Comparison of ENCODE assay signal across 20 cellular contexts in the genomic region with DNA sequence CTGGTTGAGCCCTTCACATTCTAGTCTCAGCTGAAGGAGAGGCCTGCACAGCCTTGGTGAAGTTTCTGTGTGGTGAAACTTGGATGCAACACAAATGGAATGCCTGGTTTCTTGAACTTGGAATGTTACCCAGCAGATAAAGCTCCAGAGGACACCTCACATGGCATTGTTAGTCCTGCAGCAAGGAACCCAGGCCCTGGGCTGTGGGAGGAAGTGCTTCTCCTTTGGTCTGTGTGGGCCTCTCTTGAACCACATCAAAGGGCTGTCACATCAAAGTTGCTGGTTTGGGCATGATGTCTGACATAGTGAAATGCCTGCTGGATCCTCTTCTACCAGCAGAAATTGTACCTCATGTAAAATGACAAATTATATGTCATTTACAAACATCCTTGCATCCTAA.
DNase-seq lines count a peak whose midpoint lies in the region; ATAC-seq and TF ChIP-seq lines count a peak whose summit lies in the region.
"Had no signal": no experiment of that assay in that cellular context is flagged by ENCODE, and none has a peak within 500 bp of the region (broad histone marks: within the 10 kb centered on the region; RNA-seq: fewer than 3 reads in every experiment).

No MANE protein-coding gene starts in this region.

- H3K4me1 ChIP-seq in cardiac muscle cell (ENCODE audit: low read depth) (peaks cover 56% of the 10 kb centered on the region), ovary (ENCODE audit: insufficient read depth) (no peaks in the 10 kb centered on the region)
- H3K4me1 ChIP-seq: colonic mucosa had no signal

- H3K27me3 ChIP-seq in cardiac muscle cell (no peaks in the 10 kb centered on the region), ovary (no peaks in the 10 kb centered on the region)
- H3K27me3 ChIP-seq in CD4-positive, alpha-beta T cell (ENCODE audit: control insufficient read depth, insufficient read depth, low read length), result no peaks in the 10 kb centered on the region
- H3K27me3 ChIP-seq: colonic mucosa had no signal

- TF ChIP-seq EP300 in ovary (IDR thresholded peaks at IDR 0.05), result no peak

- intact Hi-C loops in cardiac septum (cut with DNase I), result no loop called here
- intact Hi-C loops in CD4-positive, alpha-beta T cell (cut with DNase I, micrococcal nuclease), result no loop called here
- intact Hi-C loops in ovary (cut with DNase I), result no loop called here

- DNase-seq in cardiac muscle cell (ENCODE audit: low read depth in 1 of 2, low spot score in 1 of 2) (peak in 1 of 2 donors; percentile 13), cardiac septum (ENCODE audit: low spot score) (no peak), SW480 (ENCODE audit: low spot score) (peak; percentile 90), ovary (no peak)
- no peak for DNase-seq in stimulated activated naive CD8-positive, alpha-beta T cell treated with anti-CD3 and anti-CD28 coated beads, Interleukin-15, Interleukin-2, amounts not matched to agents 100 U/mL and 50 U/mL, for 24 hours
- no peak for DNase-seq in CD4-positive, alpha-beta T cell
- DNase-seq in activated CD8-positive, alpha-beta memory T cell treated with anti-CD3 and anti-CD28 coated beads for 24 hours, result no peak
- DNase-seq: Calu3; colonic mucosa; foreskin melanocyte; left ventricle myocardium superior; NCI-H1694; NCI-H345; Right ventricle myocardium superior; stimulated activated CD4-positive, alpha-beta T cell treated with anti-CD3 and anti-CD28 coated beads, Interleukin-4, amount 100 ng/mL, for 24 hours; stimulated activated CD8-positive, alpha-beta memory T cell treated with anti-CD3 and anti-CD28 coated beads, Interleukin-4, amount 100 ng/mL, for 48 hours had no signal

- POLR2A ChIA-PET in CD4-positive, alpha-beta T cell (lab: Charles Lee), result no interaction called here

- TF ChIP-seq CTCF in cardiac muscle cell (IDR thresholded peaks at IDR 0.05; ENCODE audit: low read depth, low read length), result no peak
- TF ChIP-seq CTCF in CD4-positive, alpha-beta T cell (IDR thresholded peaks at IDR 0.05), result no peak
- TF ChIP-seq CTCF in ovary (IDR thresholded peaks at IDR 0.05), result no peak

- H3K4me1 Mint-ChIP-seq in CD4-positive, alpha-beta T cell (ENCODE audit: low read depth), result no peaks in the 10 kb centered on the region

- H3K27ac Mint-ChIP-seq in CD4-positive, alpha-beta T cell, result no peak overlapping the region
- H3K27ac Mint-ChIP-seq: activated T-helper 1 cell treated with anti-CD3 and anti-CD28 coated beads, Interleukin-12 subunit alpha, Interleukin-12 subunit beta, Interleukin-2, Interleukin-4 antibody, amounts not matched to agents 30 ng/mL and 10 ng/mL and 1 ng/mL, durations not matched to agents 14 hours and 24 hours and 36 hours; T-helper 2 cell treated with Interferon-gamma antibody and Interleukin-4, amounts not matched to agents 5 μg/mL and 100 μg/mL, for 36 hours had no signal

- H3K4me3 ChIP-seq in cardiac muscle cell (no peak overlapping the region), ovary (no peak overlapping the region)
- H3K4me3 ChIP-seq: colonic mucosa had no signal

- no peaks in the 10 kb centered on the region for H3K36me3 Mint-ChIP-seq in CD4-positive, alpha-beta T cell (ENCODE audit: low read depth)

- peak; percentile 38 for ATAC-seq in HG02852 (IDR thresholded peaks at IDR 0.05; ENCODE audit: unreplicated experiment)
- peak; percentile 28 for ATAC-seq in stimulated activated naive CD8-positive, alpha-beta T cell treated with anti-CD3 and anti-CD28 coated beads, Interleukin-15, Interleukin-2, amounts not matched to agents 100 U/mL and 50 U/mL, for 24 hours
- ATAC-seq in CD4-positive, alpha-beta T cell (ENCODE audit: poor library complexity), result no peak
- ATAC-seq: left ventricle myocardium superior had no signal

- H3K27ac ChIP-seq in cardiac muscle cell (peak overlapping the region; percentile 61), ovary (no peak overlapping the region)
- no peak overlapping the region for H3K27ac ChIP-seq in CD4-positive, alpha-beta T cell (ENCODE audit: low read depth, low read length)
- H3K27ac ChIP-seq: colonic mucosa, HL-60 had no signal

- no peak for TF ChIP-seq POLR2A in ovary (IDR thresholded peaks at IDR 0.05)

- CTCF ChIA-PET in CD4-positive, alpha-beta T cell (lab: Charles Lee), result no interaction called here

- H3K9me3 ChIP-seq in cardiac muscle cell (ENCODE audit: low read depth) (no peaks in the 10 kb centered on the region), ovary (no peaks in the 10 kb centered on the region)
- no peaks in the 10 kb centered on the region for H3K9me3 ChIP-seq in CD4-positive, alpha-beta T cell (ENCODE audit: control insufficient read depth, low read length)
- H3K9me3 ChIP-seq: colonic mucosa had no signal

- H3K27me3 Mint-ChIP-seq in CD4-positive, alpha-beta T cell, result no peaks in the 10 kb centered on the region

- H3K36me3 ChIP-seq in cardiac muscle cell (no peaks in the 10 kb centered on the region), ovary (no peaks in the 10 kb centered on the region)
- H3K36me3 ChIP-seq: colonic mucosa had no signal

- no peak overlapping the region for H3K4me3 Mint-ChIP-seq in CD4-positive, alpha-beta T cell
- H3K4me3 Mint-ChIP-seq: activated T-helper 1 cell treated with anti-CD3 and anti-CD28 coated beads, Interleukin-12 subunit alpha, Interleukin-12 subunit beta, Interleukin-2, Interleukin-4 antibody, amounts not matched to agents 30 ng/mL and 10 ng/mL and 1 ng/mL, durations not matched to agents 14 hours and 24 hours and 36 hours; T-helper 2 cell treated with Interferon-gamma antibody and Interleukin-4, amounts not matched to agents 5 μg/mL and 100 μg/mL, for 36 hours had no signal

- no peaks in the 10 kb centered on the region for H3K9me3 Mint-ChIP-seq in CD4-positive, alpha-beta T cell
- H3K9me3 Mint-ChIP-seq: activated T-helper 1 cell treated with anti-CD3 and anti-CD28 coated beads, Interleukin-12 subunit alpha, Interleukin-12 subunit beta, Interleukin-2, Interleukin-4 antibody, amounts not matched to agents 30 ng/mL and 10 ng/mL and 1 ng/mL, durations not matched to agents 14 hours and 24 hours and 36 hours had no signal
